In the genomic region with DNA sequence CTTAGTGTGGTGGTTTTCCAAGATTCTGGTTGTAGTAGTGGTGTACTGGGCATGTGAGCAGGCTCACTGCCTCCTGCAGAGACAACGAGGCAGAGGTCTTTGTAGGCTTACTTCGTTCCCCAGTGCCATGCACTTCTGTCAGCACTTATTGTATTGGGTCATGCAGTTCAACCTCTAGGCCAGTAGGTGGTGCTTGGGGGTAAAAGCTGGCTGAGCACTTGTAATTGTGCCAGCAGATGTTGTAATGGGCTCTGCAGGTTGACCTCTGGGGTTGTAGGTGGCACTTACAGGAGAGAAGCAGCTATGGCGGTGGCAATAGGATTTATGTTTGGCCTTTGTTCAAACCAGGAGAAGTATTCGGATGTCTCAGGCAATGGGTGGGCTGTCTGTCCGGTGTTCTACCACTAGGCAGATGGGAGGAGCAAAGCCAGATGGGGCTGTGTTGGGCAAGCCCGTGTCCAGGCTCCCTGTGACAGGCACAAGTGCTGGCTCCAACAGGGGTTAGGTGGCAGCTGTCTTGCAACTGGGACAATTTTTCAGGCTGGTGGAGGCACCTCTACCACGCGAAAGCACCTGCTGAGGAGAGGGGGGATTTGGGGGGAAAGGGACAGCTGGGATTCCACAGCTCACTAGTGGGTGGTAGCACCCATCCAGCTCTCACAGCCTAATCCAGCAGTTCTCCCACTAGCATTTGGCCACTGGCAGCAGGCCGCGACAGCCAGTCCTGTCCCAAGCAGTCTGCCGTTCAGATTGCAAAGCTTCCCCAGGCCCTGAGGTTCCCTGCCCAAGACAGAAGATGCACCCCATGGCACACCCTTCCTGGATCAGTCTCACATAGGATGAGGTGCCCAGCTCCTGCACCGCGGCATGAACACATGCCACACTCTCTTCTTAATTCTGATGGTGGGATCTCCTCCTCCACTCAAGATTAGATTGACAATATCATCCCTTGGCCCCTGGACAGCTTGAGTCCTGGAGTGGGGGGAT, we compare ENCODE assay signal across 8 cellular contexts.
DNase-seq lines count a peak whose midpoint lies in the region; ATAC-seq and TF ChIP-seq lines count a peak whose summit lies in the region.

No MANE protein-coding gene starts in this region.

- H3K27me3 Mint-ChIP-seq in Calu3 (ENCODE audit: unreplicated experiment) = no peaks in the 10 kb centered on the region
- H3K27me3 Mint-ChIP-seq in activated CD4-positive, alpha-beta T cell treated with anti-CD3 and anti-CD28 coated beads for 36 hours = peaks cover 4% of the 10 kb centered on the region
- peaks cover 7 to 20% (median 10%) of the 10 kb centered on the region in 3 donors for H3K27me3 Mint-ChIP-seq in naive B cell

- no peak overlapping the region for H3K4me3 ChIP-seq in upper lobe of right lung

- no TSS peak for BruUV-seq in Calu3 (replicated peaks; lab: Mats Ljungman, UMichigan)

- no peaks in the 10 kb centered on the region for H3K4me1 ChIP-seq in upper lobe of right lung

- H3K4me3 Mint-ChIP-seq in Calu3 (ENCODE audit: low read depth, unreplicated experiment) (no peak overlapping the region), naive B cell (no peak overlapping the region)
- H3K4me3 Mint-ChIP-seq in activated CD4-positive, alpha-beta T cell treated with anti-CD3 and anti-CD28 coated beads for 36 hours = no peak overlapping the region

- no peaks in the 10 kb centered on the region for H3K36me3 ChIP-seq in upper lobe of right lung

- H3K9me3 ChIP-seq in upper lobe of right lung = no peaks in the 10 kb centered on the region

- CTCF ChIA-PET in Calu3 (lab: Charles Lee) = interaction anchor here (0.8 to 1.2 kb wide), 2 partner anchors 173 to 349 kb away, joined by 3 read pairs; no protein-coding TSS in a partner anchor
- CTCF ChIA-PET in activated CD4-positive, alpha-beta T cell treated with anti-CD3 and anti-CD28 coated beads for 36 hours (lab: Charles Lee) = interaction anchor here (0.6 to 4.1 kb wide), 7 partner anchors 11 to 364 kb away, joined by 3 to 19 read pairs (median 7); a partner anchor contains a TSS

- no peaks in the 10 kb centered on the region for H3K36me3 Mint-ChIP-seq in Calu3 (ENCODE audit: insufficient read depth, unreplicated experiment)
- no peaks in the 10 kb centered on the region for H3K36me3 Mint-ChIP-seq in activated CD4-positive, alpha-beta T cell treated with anti-CD3 and anti-CD28 coated beads for 36 hours (ENCODE audit: low read depth)
- no peaks in the 10 kb centered on the region for H3K36me3 Mint-ChIP-seq in naive B cell

- TF ChIP-seq CTCF in Calu3 (IDR thresholded peaks at IDR 0.05; ENCODE audit: unreplicated experiment) (peak; percentile 74), upper lobe of right lung (IDR thresholded peaks at IDR 0.05) (peak; percentile 91)

- POLR2A ChIA-PET in activated CD4-positive, alpha-beta T cell treated with anti-CD3 and anti-CD28 coated beads for 36 hours (lab: Charles Lee) = no interaction called here

- intact Hi-C loops in Calu3 (cut with micrococcal nuclease; ENCODE audit: unreplicated experiment) (loop anchor here (1.0 kb wide), 1 partner anchor 365 kb away; no protein-coding TSS in a partner anchor), upper lobe of right lung (cut with DNase I) (no loop called here)
- intact Hi-C loops in activated CD4-positive, alpha-beta T cell treated with anti-CD3 and anti-CD28 coated beads for 36 hours (cut with DNase I, micrococcal nuclease) = loop anchor here (1.0 kb wide), 1 partner anchor 365 kb away; no protein-coding TSS in a partner anchor

- no peak overlapping the region for H3K27ac Mint-ChIP-seq in Calu3 (ENCODE audit: unreplicated experiment)
- H3K27ac Mint-ChIP-seq in activated CD4-positive, alpha-beta T cell treated with anti-CD3 and anti-CD28 coated beads for 36 hours = no peak overlapping the region
- peak overlapping the region in 1 of 6 donors; percentile 48 for H3K27ac Mint-ChIP-seq in naive B cell

- DNase-seq in Calu3 (peak; percentile 61), NCI-H446 treated with DMSO at 0.1 percent for 48 hours (lab: John Stamatoyannopoulos, UW) (peak; percentile 46), naive B cell (no peak), upper lobe of right lung (no peak)
- DNase-seq in activated CD4-positive, alpha-beta T cell treated with anti-CD3 and anti-CD28 coated beads for 36 hours = peak; percentile 61

- no peaks in the 10 kb centered on the region for H3K4me1 Mint-ChIP-seq in Calu3 (ENCODE audit: low read depth, unreplicated experiment)
- no peaks in the 10 kb centered on the region for H3K4me1 Mint-ChIP-seq in activated CD4-positive, alpha-beta T cell treated with anti-CD3 and anti-CD28 coated beads for 36 hours
- H3K4me1 Mint-ChIP-seq in naive B cell = no peaks in the 10 kb centered on the region

- H3K9me3 Mint-ChIP-seq in Calu3 (ENCODE audit: low read depth, unreplicated experiment) (peaks cover 2% of the 10 kb centered on the region), naive B cell (peaks cover 0 to 4% (median 0%) of the 10 kb centered on the region in 7 donors)
- H3K9me3 Mint-ChIP-seq in activated CD4-positive, alpha-beta T cell treated with anti-CD3 and anti-CD28 coated beads for 36 hours (ENCODE audit: low read depth) = no peaks in the 10 kb centered on the region

- H3K27me3 ChIP-seq in upper lobe of right lung = no peaks in the 10 kb centered on the region

- ATAC-seq in GM19397 (IDR thresholded peaks at IDR 0.05; ENCODE audit: unreplicated experiment) = peak; percentile 99
- ATAC-seq in HG03342 (IDR thresholded peaks at IDR 0.05; ENCODE audit: unreplicated experiment) = peak; percentile 100
- ATAC-seq in activated CD4-positive, alpha-beta T cell treated with anti-CD3 and anti-CD28 coated beads for 36 hours = peak; percentile 80
- peak; percentile 85 for ATAC-seq in esophagus mucosa
- peak; percentile 35 to 41 for ATAC-seq in naive B cell (ENCODE audit: low read depth in 2 of 2)
- ATAC-seq in upper lobe of right lung = peak; percentile 99

- no peak overlapping the region for H3K27ac ChIP-seq in upper lobe of right lung

Comparison
In these comparisons a context has a peak if more than half of its experiments do, and no peak if none do; other contexts are left out.
1. DNase-seq: peak in Calu3 (single experiment), NCI-H446 treated with DMSO at 0.1 percent for 48 hours (single experiment) and activated CD4-positive, alpha-beta T cell treated with anti-CD3 and anti-CD28 coated beads for 36 hours (single experiment); none in naive B cell (single experiment) and upper lobe of right lung (single experiment).
2. ATAC-seq: peak in every context shown above with its lines; median percentile 100 in HG03342; 99 in GM19397; 99 in upper lobe of right lung; 85 in esophagus mucosa; 80 in activated CD4-positive, alpha-beta T cell treated with anti-CD3 and anti-CD28 coated beads for 36 hours; 38 in naive B cell.